In genomic region chr7:107355616-107356015, GRCh38 we compare ENCODE assay signal across 20 cellular contexts.
DNase-seq lines count a peak whose midpoint lies in the region; ATAC-seq and TF ChIP-seq lines count a peak whose summit lies in the region.
"Had no signal": no experiment of that assay in that cellular context is flagged by ENCODE, and none has a peak within 500 bp of the region (broad histone marks: within the 10 kb centered on the region; RNA-seq: fewer than 3 reads in every experiment).

No MANE protein-coding gene starts in this region.

- DNase-seq in EH (ENCODE audit: low read depth) (peak; percentile 72), RPMI7951 (ENCODE audit: low read depth) (peak; percentile 35), fibroblast of peridontal ligament (ENCODE audit: extremely low read depth) (peak; percentile 55), osteoblast (ENCODE audit: insufficient read length, low spot score, missing footprints) (peak; percentile 50), amygdala (lab: John Stamatoyannopoulos, UW) (no peak), RWPE1 (ENCODE audit: low spot score) (no peak), brain microvascular endothelial cell (no peak)
- DNase-seq: activated CD4-positive, alpha-beta T cell treated with anti-CD3 and anti-CD28 coated beads, Interleukin-2, amount 50 U/mL, for 4 hours; aorta; lower lobe of right lung; naive B cell; NCI-H187 treated with DMSO at 0.1 percent for 48 hours; NCI-H345; testis had no signal

- POLR2A ChIA-PET in RWPE1 (lab: Yijun Ruan, JAX; ENCODE audit: low non-redundant PET) = no interaction called here

- no peaks in the 10 kb centered on the region for H3K79me2 ChIP-seq in osteoblast (ENCODE audit: insufficient read depth, low read length)

- peaks cover 4% of the 10 kb centered on the region for H3K9me3 ChIP-seq in osteoblast (ENCODE audit: low read depth, low read length)
- H3K9me3 ChIP-seq: lower lobe of right lung, prostate gland, testis had no signal

- H4K20me1 ChIP-seq in osteoblast (ENCODE audit: insufficient read depth, low read length) = no peaks in the 10 kb centered on the region
- H4K20me1 ChIP-seq: BLaER1 treated with 17β-estradiol and CSF1 and Interleukin-3, amounts not matched to agents 10 nM and 100 nM had no signal

- peak overlapping the region; percentile 27 for H3K27ac ChIP-seq in osteoblast (ENCODE audit: low read depth, low read length)
- no peak overlapping the region for H3K27ac ChIP-seq in RWPE1
- H3K27ac ChIP-seq in brain microvascular endothelial cell = no peak overlapping the region
- H3K27ac ChIP-seq: BLaER1 treated with 17β-estradiol and CSF1 and Interleukin-3, amounts not matched to agents 10 nM and 100 nM; lower lobe of right lung; prostate gland; testis; VCaP had no signal

- H3K4me3 ChIP-seq in osteoblast (ENCODE audit: insufficient read depth, low read length) (no peak overlapping the region), brain microvascular endothelial cell (ENCODE audit: low read depth, low read length) (no peak overlapping the region)
- H3K4me3 ChIP-seq: BLaER1 treated with 17β-estradiol and CSF1 and Interleukin-3, amounts not matched to agents 10 nM and 100 nM; lower lobe of right lung; prostate gland; testis had no signal

- TF ChIP-seq CTCF in osteoblast (IDR thresholded peaks at IDR 0.05; ENCODE audit: extremely low read depth, low read depth, low read length) (no peak), RWPE1 (conservative IDR thresholded peaks at IDR 0.05; ENCODE audit: low read depth) (no peak), brain microvascular endothelial cell (IDR thresholded peaks at IDR 0.05; ENCODE audit: low read depth, low read length, missing control alignments) (no peak)

- H3K36me3 ChIP-seq in osteoblast (ENCODE audit: insufficient read depth, low read length) (peaks cover 12% of the 10 kb centered on the region), brain microvascular endothelial cell (replicated peaks) (peaks cover 11% of the 10 kb centered on the region)
- H3K36me3 ChIP-seq: prostate gland had no signal

- H2AFZ ChIP-seq in osteoblast (ENCODE audit: low read length) = no peak overlapping the region

- peaks cover 10% of the 10 kb centered on the region for H3K4me1 ChIP-seq in osteoblast (ENCODE audit: insufficient read depth, low read length)
- H3K4me1 ChIP-seq: BLaER1 treated with 17β-estradiol and CSF1 and Interleukin-3, amounts not matched to agents 10 nM and 100 nM; lower lobe of right lung; prostate gland; testis had no signal

- H3K4me2 ChIP-seq in osteoblast (ENCODE audit: insufficient read depth, low read length) = peak overlapping the region; percentile 23
- H3K4me2 ChIP-seq: BLaER1 treated with 17β-estradiol and CSF1 and Interleukin-3, amounts not matched to agents 10 nM and 100 nM had no signal

- CTCF ChIA-PET in RWPE1 (lab: Yijun Ruan, JAX) = interaction anchor here (0.7 kb wide), 1 partner anchor 106 kb away, joined by 3 read pairs; no protein-coding TSS in a partner anchor

- ATAC-seq in esophagus mucosa = no peak
- ATAC-seq: HepG2, lower lobe of right lung, Right ventricle myocardium inferior had no signal

- H3K27me3 ChIP-seq in osteoblast (ENCODE audit: insufficient read depth, low read length) (no peaks in the 10 kb centered on the region), brain microvascular endothelial cell (replicated peaks) (no peaks in the 10 kb centered on the region)
- H3K27me3 ChIP-seq: BLaER1 treated with 17β-estradiol and CSF1 and Interleukin-3, amounts not matched to agents 10 nM and 100 nM; testis had no signal

- in situ Hi-C loops in brain microvascular endothelial cell (cut with HindIII; ENCODE audit: low pct_ligation_motif_present, low sequenced_read_pairs) = no loop called here

Comparison
In these comparisons a context has a peak if more than half of its experiments do, and no peak if none do; other contexts are left out.
1. DNase-seq: peak in EH (single experiment), RPMI7951 (single experiment), fibroblast of peridontal ligament (single experiment) and osteoblast (single experiment); none in amygdala (0 of 56), RWPE1 (single experiment) and brain microvascular endothelial cell (single experiment).